1 cellular context compared by ENCODE assay signal in genomic region chr21:44550807-44551206, GRCh38.
TF ChIP-seq lines count a peak whose summit lies in the region.

No MANE protein-coding gene starts in this region.

TF ChIP-seq in H1, 55 proteins besides CTCF, POLR2A, EP300 and RAD21:
- TF ChIP-seq POLR2AphosphoS5 (IDR thresholded peaks at IDR 0.05; ENCODE audit: low read depth, low read length): no peak
- TF ChIP-seq USF2 (IDR thresholded peaks at IDR 0.05; ENCODE audit: low read length): no peak
- no peak for TF ChIP-seq ATF3 (IDR thresholded peaks at IDR 0.05; ENCODE audit: insufficient read depth, low read depth, low read length)
- no peak for TF ChIP-seq CBX8 (IDR thresholded peaks at IDR 0.05; ENCODE audit: borderline replicate concordance, low read depth, low read length)
- no peak for TF ChIP-seq JUND (IDR thresholded peaks at IDR 0.05; ENCODE audit: low read length)
